Comparison of ENCODE assay signal across 27 cellular contexts in genomic region chr12:40219760-40220159, GRCh38.
"Had no signal": no experiment of that assay in that cellular context is flagged by ENCODE, and none has a peak within 500 bp of the region (broad histone marks: within the 10 kb centered on the region; RNA-seq: fewer than 3 reads in every experiment).

No MANE protein-coding gene starts in this region.

- H3K36me3 ChIP-seq: pancreas, prostate gland, right lobe of liver, sigmoid colon, stomach, thoracic aorta, thyroid gland, tibial nerve, upper lobe of left lung, vagina had no signal

- H3K4me1 Mint-ChIP-seq: stimulated activated effector memory CD8-positive, alpha-beta T cell treated with anti-CD3 and anti-CD28 coated beads, Interleukin-12 subunit alpha, Interleukin-12 subunit beta, amount 100 ng/mL, for 72 hours had no signal

- H3K4me3 ChIP-seq: pancreas, prostate gland, right lobe of liver, sigmoid colon, stomach, thoracic aorta, thyroid gland, tibial nerve, upper lobe of left lung, vagina had no signal

- H3K27ac ChIP-seq: pancreas, prostate gland, right lobe of liver, sigmoid colon, stomach, thoracic aorta, thyroid gland, tibial nerve, vagina had no signal

- H3K9me3 Mint-ChIP-seq: natural killer cell treated with Interleukin-12 subunit alpha and Interleukin-12 subunit beta and Interleukin-15 and Interleukin-18, amount 100 ng/mL, for 72 hours; nephron progenitor cell; neural crest cell had no signal

- H3K9me3 ChIP-seq: pancreas, prostate gland, right lobe of liver, sigmoid colon, stomach, thoracic aorta, thyroid gland, tibial nerve, upper lobe of left lung, vagina had no signal

- H3K27ac Mint-ChIP-seq: naive thymus-derived CD8-positive, alpha-beta T cell; natural killer cell treated with Interleukin-12 subunit alpha and Interleukin-12 subunit beta and Interleukin-15 and Interleukin-18, amount 100 ng/mL, for 72 hours; nephron progenitor cell; stimulated activated effector memory CD8-positive, alpha-beta T cell treated with anti-CD3 and anti-CD28 coated beads, Interleukin-12 subunit alpha, Interleukin-12 subunit beta, amount 100 ng/mL, for 72 hours; stimulated activated naive B cell treated with anti-CD40 and anti-IgM and Interleukin-4, amounts not matched to agents 10 μg/mL and 1 μg/mL and 100 μg/mL, for 72 hours; stimulated activated naive CD8-positive, alpha-beta T cell treated with anti-CD3 and anti-CD28 coated beads, Interleukin-15, Interleukin-2, amounts not matched to agents 100 ng/mL and 50 ng/mL, for 24 hours had no signal

- ATAC-seq: naive thymus-derived CD8-positive, alpha-beta T cell; natural killer cell treated with Interleukin-12 subunit alpha and Interleukin-12 subunit beta and Interleukin-15 and Interleukin-18, amount 100 ng/mL, for 72 hours; pancreas; right cardiac atrium; right lobe of liver; stimulated activated effector memory CD8-positive, alpha-beta T cell treated with anti-CD3 and anti-CD28 coated beads, Interleukin-12 subunit alpha, Interleukin-12 subunit beta, amount 100 ng/mL, for 72 hours; stimulated activated naive B cell treated with anti-CD40 and anti-IgM and Interleukin-4, amounts not matched to agents 10 μg/mL and 1 μg/mL and 100 μg/mL, for 72 hours had no signal

- H3K4me3 Mint-ChIP-seq: naive thymus-derived CD8-positive, alpha-beta T cell; natural killer cell treated with Interleukin-12 subunit alpha and Interleukin-12 subunit beta and Interleukin-15 and Interleukin-18, amount 100 ng/mL, for 72 hours; nephron progenitor cell; neural crest cell; stimulated activated effector memory CD8-positive, alpha-beta T cell treated with anti-CD3 and anti-CD28 coated beads, Interleukin-12 subunit alpha, Interleukin-12 subunit beta, amount 100 ng/mL, for 72 hours; stimulated activated naive B cell treated with anti-CD40 and anti-IgM and Interleukin-4, amounts not matched to agents 10 μg/mL and 1 μg/mL and 100 μg/mL, for 72 hours; stimulated activated naive CD8-positive, alpha-beta T cell treated with anti-CD3 and anti-CD28 coated beads, Interleukin-15, Interleukin-2, amounts not matched to agents 100 ng/mL and 50 ng/mL, for 24 hours had no signal

- DNase-seq: naive thymus-derived CD8-positive, alpha-beta T cell; nephron progenitor cell; occipital lobe; pancreas; right cardiac atrium; right lobe of liver; sigmoid colon; small intestine; stimulated activated CD4-positive, alpha-beta T cell treated with anti-CD3 and anti-CD28 coated beads, Interleukin-15, amount 100 ng/mL, for 24 hours; stimulated activated CD4-positive, alpha-beta T cell treated with anti-CD3 and anti-CD28 coated beads, Interleukin-2, amount 100 ng/mL, for 24 hours; stimulated activated CD4-positive, alpha-beta T cell treated with anti-CD3 and anti-CD28 coated beads, Interleukin-2, amount 100 ng/mL, for 48 hours; stimulated activated CD4-positive, alpha-beta T cell treated with anti-CD3 and anti-CD28 coated beads, Interleukin-4, amount 100 ng/mL, for 24 hours; stimulated activated naive B cell treated with anti-CD40 and anti-IgM and Interleukin-4, amounts not matched to agents 10 μg/mL and 1 μg/mL and 100 μg/mL, for 72 hours; stimulated activated naive CD4-positive, alpha-beta T cell treated with Interleukin-2 at 50 U/mL for 16 hours; stomach; thyroid gland; trophoblast cell; upper lobe of left lung had no signal

- H3K27me3 ChIP-seq: pancreas, right lobe of liver, sigmoid colon, thyroid gland, tibial nerve, upper lobe of left lung, vagina had no signal

- H3K36me3 Mint-ChIP-seq: naive thymus-derived CD8-positive, alpha-beta T cell; natural killer cell treated with Interleukin-12 subunit alpha and Interleukin-12 subunit beta and Interleukin-15 and Interleukin-18, amount 100 ng/mL, for 72 hours; stimulated activated effector memory CD8-positive, alpha-beta T cell treated with anti-CD3 and anti-CD28 coated beads, Interleukin-12 subunit alpha, Interleukin-12 subunit beta, amount 100 ng/mL, for 72 hours; stimulated activated naive B cell treated with anti-CD40 and anti-IgM and Interleukin-4, amounts not matched to agents 10 μg/mL and 1 μg/mL and 100 μg/mL, for 72 hours had no signal

- H3K4me1 ChIP-seq: prostate gland had no signal

- FAIRE-seq: small intestine, urothelium cell line had no signal

- H3K27me3 Mint-ChIP-seq: stimulated activated naive B cell treated with anti-CD40 and anti-IgM and Interleukin-4, amounts not matched to agents 10 μg/mL and 1 μg/mL and 100 μg/mL, for 72 hours had no signal
